In the genomic region with DNA sequence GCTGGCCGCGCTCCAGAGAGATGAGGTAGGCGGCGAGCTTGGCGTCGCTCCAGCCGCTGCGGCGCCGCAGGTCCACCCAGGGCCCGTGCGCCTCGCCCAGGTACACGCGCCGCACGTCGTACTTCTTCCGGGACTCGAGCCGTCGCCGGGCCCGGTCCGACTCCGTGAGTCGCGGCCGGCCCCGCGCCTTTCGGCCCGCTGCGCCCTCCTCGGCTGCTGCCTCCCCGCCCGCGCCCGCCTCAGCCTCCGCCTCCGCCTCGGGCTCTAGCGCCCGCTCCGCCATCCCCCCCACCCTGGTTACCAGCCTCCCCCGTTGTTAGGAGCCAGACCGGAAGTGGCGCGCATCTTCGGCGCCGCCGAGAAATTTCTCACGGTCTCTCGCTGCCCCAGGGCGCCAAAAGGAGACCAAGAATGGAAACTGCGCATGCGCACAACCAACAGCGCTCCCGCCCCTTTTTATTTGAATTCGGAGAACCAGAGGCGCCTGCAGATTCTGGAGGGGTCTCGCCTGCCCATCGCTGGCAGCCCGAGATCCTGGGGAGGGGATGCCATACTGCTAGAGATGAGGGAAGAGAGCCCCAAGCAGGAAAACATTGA, we compare ENCODE assay signal across 1 cellular context.
TF ChIP-seq lines count a peak whose summit lies in the region.

A gene with protein sequence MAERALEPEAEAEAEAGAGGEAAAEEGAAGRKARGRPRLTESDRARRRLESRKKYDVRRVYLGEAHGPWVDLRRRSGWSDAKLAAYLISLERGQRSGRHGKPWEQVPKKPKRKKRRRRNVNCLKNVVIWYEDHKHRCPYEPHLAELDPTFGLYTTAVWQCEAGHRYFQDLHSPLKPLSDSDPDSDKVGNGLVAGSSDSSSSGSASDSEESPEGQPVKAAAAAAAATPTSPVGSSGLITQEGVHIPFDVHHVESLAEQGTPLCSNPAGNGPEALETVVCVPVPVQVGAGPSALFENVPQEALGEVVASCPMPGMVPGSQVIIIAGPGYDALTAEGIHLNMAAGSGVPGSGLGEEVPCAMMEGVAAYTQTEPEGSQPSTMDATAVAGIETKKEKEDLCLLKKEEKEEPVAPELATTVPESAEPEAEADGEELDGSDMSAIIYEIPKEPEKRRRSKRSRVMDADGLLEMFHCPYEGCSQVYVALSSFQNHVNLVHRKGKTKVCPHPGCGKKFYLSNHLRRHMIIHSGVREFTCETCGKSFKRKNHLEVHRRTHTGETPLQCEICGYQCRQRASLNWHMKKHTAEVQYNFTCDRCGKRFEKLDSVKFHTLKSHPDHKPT (minus strand): TSS at position 336 of the 597 bp plus-strand sequence. CDS start 53 bp downstream, at position 283.

TF ChIP-seq in GM23338, 12 proteins besides CTCF, POLR2A, EP300 and RAD21 (continued from another document):
- TF ChIP-seq, protein P1, sequence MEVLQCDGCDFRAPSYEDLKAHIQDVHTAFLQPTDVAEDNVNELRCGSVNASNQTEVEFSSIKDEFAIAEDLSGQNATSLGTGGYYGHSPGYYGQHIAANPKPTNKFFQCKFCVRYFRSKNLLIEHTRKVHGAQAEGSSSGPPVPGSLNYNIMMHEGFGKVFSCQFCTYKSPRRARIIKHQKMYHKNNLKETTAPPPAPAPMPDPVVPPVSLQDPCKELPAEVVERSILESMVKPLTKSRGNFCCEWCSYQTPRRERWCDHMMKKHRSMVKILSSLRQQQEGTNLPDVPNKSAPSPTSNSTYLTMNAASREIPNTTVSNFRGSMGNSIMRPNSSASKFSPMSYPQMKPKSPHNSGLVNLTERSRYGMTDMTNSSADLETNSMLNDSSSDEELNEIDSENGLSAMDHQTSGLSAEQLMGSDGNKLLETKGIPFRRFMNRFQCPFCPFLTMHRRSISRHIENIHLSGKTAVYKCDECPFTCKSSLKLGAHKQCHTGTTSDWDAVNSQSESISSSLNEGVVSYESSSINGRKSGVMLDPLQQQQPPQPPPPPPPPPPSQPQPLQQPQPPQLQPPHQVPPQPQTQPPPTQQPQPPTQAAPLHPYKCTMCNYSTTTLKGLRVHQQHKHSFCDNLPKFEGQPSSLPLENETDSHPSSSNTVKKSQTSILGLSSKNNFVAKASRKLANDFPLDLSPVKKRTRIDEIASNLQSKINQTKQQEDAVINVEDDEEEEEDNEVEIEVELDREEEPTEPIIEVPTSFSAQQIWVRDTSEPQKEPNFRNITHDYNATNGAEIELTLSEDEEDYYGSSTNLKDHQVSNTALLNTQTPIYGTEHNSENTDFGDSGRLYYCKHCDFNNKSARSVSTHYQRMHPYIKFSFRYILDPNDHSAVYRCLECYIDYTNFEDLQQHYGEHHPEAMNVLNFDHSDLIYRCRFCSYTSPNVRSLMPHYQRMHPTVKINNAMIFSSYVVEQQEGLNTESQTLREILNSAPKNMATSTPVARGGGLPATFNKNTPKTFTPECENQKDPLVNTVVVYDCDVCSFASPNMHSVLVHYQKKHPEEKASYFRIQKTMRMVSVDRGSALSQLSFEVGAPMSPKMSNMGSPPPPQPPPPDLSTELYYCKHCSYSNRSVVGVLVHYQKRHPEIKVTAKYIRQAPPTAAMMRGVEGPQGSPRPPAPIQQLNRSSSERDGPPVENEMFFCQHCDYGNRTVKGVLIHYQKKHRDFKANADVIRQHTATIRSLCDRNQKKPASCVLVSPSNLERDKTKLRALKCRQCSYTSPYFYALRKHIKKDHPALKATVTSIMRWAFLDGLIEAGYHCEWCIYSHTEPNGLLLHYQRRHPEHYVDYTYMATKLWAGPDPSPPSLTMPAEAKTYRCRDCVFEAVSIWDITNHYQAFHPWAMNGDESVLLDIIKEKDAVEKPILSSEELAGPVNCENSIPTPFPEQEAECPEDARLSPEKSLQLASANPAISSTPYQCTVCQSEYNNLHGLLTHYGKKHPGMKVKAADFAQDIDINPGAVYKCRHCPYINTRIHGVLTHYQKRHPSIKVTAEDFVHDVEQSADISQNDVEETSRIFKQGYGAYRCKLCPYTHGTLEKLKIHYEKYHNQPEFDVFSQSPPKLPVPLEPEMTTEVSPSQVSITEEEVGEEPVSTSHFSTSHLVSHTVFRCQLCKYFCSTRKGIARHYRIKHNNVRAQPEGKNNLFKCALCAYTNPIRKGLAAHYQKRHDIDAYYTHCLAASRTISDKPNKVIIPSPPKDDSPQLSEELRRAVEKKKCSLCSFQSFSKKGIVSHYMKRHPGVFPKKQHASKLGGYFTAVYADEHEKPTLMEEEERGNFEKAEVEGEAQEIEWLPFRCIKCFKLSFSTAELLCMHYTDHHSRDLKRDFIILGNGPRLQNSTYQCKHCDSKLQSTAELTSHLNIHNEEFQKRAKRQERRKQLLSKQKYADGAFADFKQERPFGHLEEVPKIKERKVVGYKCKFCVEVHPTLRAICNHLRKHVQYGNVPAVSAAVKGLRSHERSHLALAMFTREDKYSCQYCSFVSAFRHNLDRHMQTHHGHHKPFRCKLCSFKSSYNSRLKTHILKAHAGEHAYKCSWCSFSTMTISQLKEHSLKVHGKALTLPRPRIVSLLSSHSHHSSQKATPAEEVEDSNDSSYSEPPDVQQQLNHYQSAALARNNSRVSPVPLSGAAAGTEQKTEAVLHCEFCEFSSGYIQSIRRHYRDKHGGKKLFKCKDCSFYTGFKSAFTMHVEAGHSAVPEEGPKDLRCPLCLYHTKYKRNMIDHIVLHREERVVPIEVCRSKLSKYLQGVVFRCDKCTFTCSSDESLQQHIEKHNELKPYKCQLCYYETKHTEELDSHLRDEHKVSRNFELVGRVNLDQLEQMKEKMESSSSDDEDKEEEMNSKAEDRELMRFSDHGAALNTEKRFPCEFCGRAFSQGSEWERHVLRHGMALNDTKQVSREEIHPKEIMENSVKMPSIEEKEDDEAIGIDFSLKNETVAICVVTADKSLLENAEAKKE (CRISPR knock-in tag; IDR thresholded peaks at IDR 0.05), result no peak
